In genomic region chr3:49026536-49026935, GRCh38 we compare ENCODE assay signal across 21 cellular contexts. TPM values are rescaled to one million over a fixed set of nuclear protein-coding genes. Genes with fewer than 3 reads are reported as not detected.
DNase-seq lines count a peak whose midpoint lies in the region; ATAC-seq, FAIRE-seq and TF ChIP-seq lines count a peak whose summit lies in the region.
"Had no signal": no experiment of that assay in that cellular context is flagged by ENCODE, and none has a peak within 500 bp of the region (broad histone marks: within the 10 kb centered on the region; RNA-seq: fewer than 3 reads in every experiment).

No MANE protein-coding gene starts in this region.

- no peak for ATAC-seq in activated B cell treated with CpG ODN at 0.5 μM for 24 hours (ENCODE audit: low read depth)
- ATAC-seq: Panc1 had no signal

- no TSS peak for BruUV-seq in endothelial cell of umbilical vein (replicated peaks; lab: Mats Ljungman, UMichigan)

- no peak overlapping the region for H3K9ac ChIP-seq in endothelial cell of umbilical vein (replicated peaks; ENCODE audit: extremely low read depth, insufficient read depth, low read length)
- H3K9ac ChIP-seq: parathyroid adenoma had no signal

- H3K4me1 ChIP-seq in DOHH2 (ENCODE audit: control insufficient read depth, low read length) (peaks cover 61% of the 10 kb centered on the region), endothelial cell of umbilical vein (ENCODE audit: control insufficient read depth, extremely low read depth, insufficient read depth, low read length) (peaks cover 20% of the 10 kb centered on the region)
- H3K4me1 ChIP-seq: BE2C had no signal

- H3K9me2 ChIP-seq in DOHH2 (replicated peaks; ENCODE audit: control insufficient read depth, low read length) = no peaks in the 10 kb centered on the region

- no peaks in the 10 kb centered on the region for H3K27me3 Mint-ChIP-seq in activated B cell treated with CpG ODN at 0.5 μM for 24 hours
- H3K27me3 Mint-ChIP-seq: central memory CD8-positive, alpha-beta T cell had no signal

- H4K20me1 ChIP-seq in DOHH2 (ENCODE audit: control insufficient read depth, insufficient read depth, low read depth, low read length) (peaks cover 4% of the 10 kb centered on the region; the same call in 1 of the 2 replicates), endothelial cell of umbilical vein (replicated peaks; ENCODE audit: control insufficient read depth, extremely low read depth, insufficient read depth, low read length) (no peaks in the 10 kb centered on the region)

- peaks cover 43% of the 10 kb centered on the region for H3F3A ChIP-seq in DOHH2 (ENCODE audit: control insufficient read depth, insufficient read depth)

- H2AFZ ChIP-seq in endothelial cell of umbilical vein (ENCODE audit: low read depth, low read length) = no peak overlapping the region
- H2AFZ ChIP-seq: parathyroid adenoma had no signal

- no peaks in the 10 kb centered on the region for H3K9me1 ChIP-seq in endothelial cell of umbilical vein (replicated peaks; ENCODE audit: control insufficient read depth, extremely low read depth, insufficient read depth, low read length)

- intact Hi-C loops in activated B cell treated with CpG ODN at 0.5 μM for 24 hours (cut with micrococcal nuclease) = loop anchor here (10.0 kb wide), 1 partner anchor 1268 kb away; the partner anchor contains the start of genes HYAL3, IFRD2 and NAA80
- intact Hi-C loops in endothelial cell of umbilical vein (cut with micrococcal nuclease) = no loop called here

- no peak for FAIRE-seq in endothelial cell of umbilical vein (lab: Jason Lieb, UNC)

- DNase-seq in activated B cell treated with CpG ODN at 0.5 μM for 24 hours (no peak), endothelial cell of umbilical vein (ENCODE audit: low read depth, low spot score) (no peak), ecto neural progenitor cell (ENCODE audit: low spot score) (no peak), COLO829 (ENCODE audit: low spot score) (no peak)
- no peak for DNase-seq in central memory CD4-positive, alpha-beta T cell
- no peak for DNase-seq in activated CD4-positive, CD25-positive, alpha-beta regulatory T cell (lab: John Stamatoyannopoulos, UW)
- DNase-seq: activated CD4-positive, alpha-beta T cell treated with anti-CD3 and anti-CD28 coated beads for 48 hours; activated gamma-delta T cell treated with Interleukin-2 at 50 U/mL for 16 hours; BE2C; MM.1S; NCI-H2029 treated with DMSO at 0.1 percent for 48 hours; NCI-H526; stimulated activated CD4-positive, alpha-beta T cell treated with anti-CD3 and anti-CD28 coated beads, Interleukin-12 subunit alpha, Interleukin-12 subunit beta, amount 100 ng/mL, for 4 hours; SW 1271; testis had no signal

- H3K27ac Mint-ChIP-seq in activated B cell treated with CpG ODN at 0.5 μM for 24 hours = peak overlapping the region; percentile 88

- TF ChIP-seq CTCF in 22Rv1 (IDR thresholded peaks at IDR 0.05) = no peak
- TF ChIP-seq CTCF in DOHH2 (IDR thresholded peaks at IDR 0.05; ENCODE audit: low read depth, low read length, poor library complexity, severe bottlenecking) = no peak
- TF ChIP-seq CTCF in activated B cell treated with CpG ODN at 0.5 μM for 24 hours (IDR thresholded peaks at IDR 0.05) = no peak
- no peak for TF ChIP-seq CTCF in endothelial cell of umbilical vein (IDR thresholded peaks at IDR 0.05; ENCODE audit: extremely low read depth in 1 of 2, insufficient read depth in 1 of 2, low read depth in 1 of 2, low read length in 2 of 2)

- H3K27ac ChIP-seq in 22Rv1 (peak overlapping the region; percentile 98), DOHH2 (ENCODE audit: low read depth, low read length) (no peak overlapping the region), endothelial cell of umbilical vein (ENCODE audit: insufficient read depth, low read depth, low read length) (no peak overlapping the region)
- H3K27ac ChIP-seq: parathyroid adenoma, testis had no signal

- no peak overlapping the region for H3K4me3 Mint-ChIP-seq in activated B cell treated with CpG ODN at 0.5 μM for 24 hours
- H3K4me3 Mint-ChIP-seq: central memory CD8-positive, alpha-beta T cell had no signal

- CTCF ChIA-PET in activated B cell treated with CpG ODN at 0.5 μM for 24 hours (lab: Charles Lee) = no interaction called here
- CTCF ChIA-PET in endothelial cell of umbilical vein (lab: Charles Lee) = interaction anchor here (2.0 kb wide), 1 partner anchor 39 kb away, joined by 6 read pairs; no protein-coding TSS in a partner anchor

- no peaks in the 10 kb centered on the region for H3K27me3 ChIP-seq in DOHH2 (ENCODE audit: control insufficient read depth, low read length)
- no peaks in the 10 kb centered on the region for H3K27me3 ChIP-seq in endothelial cell of umbilical vein (ENCODE audit: control insufficient read depth in 2 of 2, insufficient read depth in 2 of 2, low read length in 2 of 2)
- H3K27me3 ChIP-seq: BE2C, testis had no signal

- POLR2A ChIA-PET in activated B cell treated with CpG ODN at 0.5 μM for 24 hours (lab: Charles Lee) (interaction anchor here (0.6 to 14.9 kb wide), 6 partner anchors 8 to 145 kb away, joined by 3 to 372 read pairs (median 6); partner anchors contain the start of genes DALRD3, KLHDC8B, QRICH1 and WDR6), endothelial cell of umbilical vein (lab: Charles Lee) (interaction anchor here (2.4 kb wide), 1 partner anchor 19 kb away, joined by 10 read pairs; the partner anchor contains the start of gene WDR6)

- peak overlapping the region; percentile 7 for H3K4me3 ChIP-seq in DOHH2 (ENCODE audit: low read length)
- no peak overlapping the region for H3K4me3 ChIP-seq in endothelial cell of umbilical vein (replicated peaks in 1 of 3; ENCODE audit: insufficient read depth in 1 of 3, low read depth in 1 of 3, low read length in 3 of 3)
- H3K4me3 ChIP-seq: testis had no signal

- peak overlapping the region; percentile 94 for H3K4me2 ChIP-seq in DOHH2 (ENCODE audit: low read length)
- no peak overlapping the region for H3K4me2 ChIP-seq in endothelial cell of umbilical vein (ENCODE audit: insufficient read depth, low read length)

- H3K36me3 ChIP-seq in DOHH2 (ENCODE audit: control insufficient read depth, low read length) (peaks cover 92% of the 10 kb centered on the region), endothelial cell of umbilical vein (ENCODE audit: control insufficient read depth in 2 of 2, extremely low read depth in 1 of 2, insufficient read depth in 2 of 2, low read length in 2 of 2) (peaks cover 13 to 34% of the 10 kb centered on the region in 2 experiments)

- no peaks in the 10 kb centered on the region for H3K9me3 Mint-ChIP-seq in activated B cell treated with CpG ODN at 0.5 μM for 24 hours
- H3K9me3 Mint-ChIP-seq: central memory CD8-positive, alpha-beta T cell; mesothelial cell of epicardium had no signal

- TF ChIP-seq POLR2A in endothelial cell of umbilical vein (IDR thresholded peaks at IDR 0.05; ENCODE audit: low read depth, low read length) = peak; percentile 35

- dilution Hi-C loops in endothelial cell of umbilical vein (cut with MboI; ENCODE audit: extremely low pct_ligation_motif_present, low sequenced_read_pairs) = no loop called here

- H3K79me2 ChIP-seq in DOHH2 (ENCODE audit: control insufficient read depth, low read length) = peaks cover 73% of the 10 kb centered on the region
- peaks cover 46% of the 10 kb centered on the region for H3K79me2 ChIP-seq in endothelial cell of umbilical vein (ENCODE audit: control insufficient read depth, insufficient read depth, low read length)

- peaks cover 64% of the 10 kb centered on the region for H3K4me1 Mint-ChIP-seq in activated B cell treated with CpG ODN at 0.5 μM for 24 hours

- H3K36me3 Mint-ChIP-seq in activated B cell treated with CpG ODN at 0.5 μM for 24 hours (ENCODE audit: low read depth) = peaks cover 75% of the 10 kb centered on the region

- H3K9me3 ChIP-seq in DOHH2 (ENCODE audit: control insufficient read depth, insufficient read depth, low read length) = no peaks in the 10 kb centered on the region
- H3K9me3 ChIP-seq in endothelial cell of umbilical vein (replicated peaks; ENCODE audit: control insufficient read depth, insufficient read depth, low read length) = no peaks in the 10 kb centered on the region
- H3K9me3 ChIP-seq: BE2C, testis had no signal

RNA-seq across cellular contexts. Expression of gene IMPDH2, which starts 2.7 kb away (rescaled TPM):
- total RNA-seq in activated B cell treated with CpG ODN at 0.5 μM for 24 hours = 387 and 414 TPM in 2 replicates
- 189 and 195 TPM in 2 replicates for total RNA-seq in endothelial cell of umbilical vein
- polyA plus RNA-seq in endothelial cell of umbilical vein = 134 and 167 TPM in 2 replicates
- 202 and 221 TPM in 2 replicates for polyA plus RNA-seq in endothelial cell of umbilical vein (2011; cell fraction: cytosol; rRNA removed)
- 255 and 269 TPM in 2 replicates for polyA plus RNA-seq in endothelial cell of umbilical vein (2011; cell fraction: nucleus; rRNA removed)
- 194 and 239 TPM in 2 replicates for polyA plus RNA-seq in endothelial cell of umbilical vein (2012)
- 350 and 383 TPM in 2 replicates for polyA minus RNA-seq in endothelial cell of umbilical vein
- polyA minus RNA-seq in endothelial cell of umbilical vein (2011; cell fraction: cytosol; rRNA and poly(A)+ RNA removed) = 325 TPM
- 82.4 and 114 TPM in 2 replicates for polyA minus RNA-seq in endothelial cell of umbilical vein (2011; cell fraction: nucleus; rRNA and poly(A)+ RNA removed)

RNA-seq across cellular contexts. Expression of gene NDUFAF3, which starts 4.6 kb away (rescaled TPM):
- total RNA-seq in activated B cell treated with CpG ODN at 0.5 μM for 24 hours (86.3 and 86.5 TPM in 2 replicates), endothelial cell of umbilical vein (74.5 and 91.1 TPM in 2 replicates)
- 91.4 and 140 TPM in 2 replicates for polyA plus RNA-seq in endothelial cell of umbilical vein
- polyA plus RNA-seq in endothelial cell of umbilical vein (2011; cell fraction: cytosol; rRNA removed) = 67.9 and 83.8 TPM in 2 replicates
- polyA plus RNA-seq in endothelial cell of umbilical vein (2011; cell fraction: nucleus; rRNA removed) = 28.7 and 33.7 TPM in 2 replicates
- 74.2 and 75.4 TPM in 2 replicates for polyA plus RNA-seq in endothelial cell of umbilical vein (2012)
- 54.4 and 55.5 TPM in 2 replicates for polyA minus RNA-seq in endothelial cell of umbilical vein
- polyA minus RNA-seq in endothelial cell of umbilical vein (2011; cell fraction: cytosol; rRNA and poly(A)+ RNA removed) = 94.3 TPM
- 26.0 and 38.9 TPM in 2 replicates for polyA minus RNA-seq in endothelial cell of umbilical vein (2011; cell fraction: nucleus; rRNA and poly(A)+ RNA removed)

RNA-seq across cellular contexts. Expression of gene DALRD3, which starts 8.2 kb away (rescaled TPM):
- total RNA-seq in activated B cell treated with CpG ODN at 0.5 μM for 24 hours (36.7 and 38.3 TPM in 2 replicates), endothelial cell of umbilical vein (20.4 and 22.7 TPM in 2 replicates)
- 60.8 and 66.0 TPM in 2 replicates for polyA plus RNA-seq in endothelial cell of umbilical vein
- 27.6 and 33.5 TPM in 2 replicates for polyA plus RNA-seq in endothelial cell of umbilical vein (2011; cell fraction: cytosol; rRNA removed)
- polyA plus RNA-seq in endothelial cell of umbilical vein (2011; cell fraction: nucleus; rRNA removed) = 94.8 and 97.8 TPM in 2 replicates
- polyA plus RNA-seq in endothelial cell of umbilical vein (2012) = 16.1 and 17.5 TPM in 2 replicates
- polyA minus RNA-seq in endothelial cell of umbilical vein = 51.4 and 57.0 TPM in 2 replicates
- polyA minus RNA-seq in endothelial cell of umbilical vein (2011; cell fraction: cytosol; rRNA and poly(A)+ RNA removed) = 23.5 TPM
- 14.4 and 17.6 TPM in 2 replicates for polyA minus RNA-seq in endothelial cell of umbilical vein (2011; cell fraction: nucleus; rRNA and poly(A)+ RNA removed)

RNA-seq across cellular contexts. Expression of gene WDR6, which starts 19.3 kb away (rescaled TPM):
- total RNA-seq in activated B cell treated with CpG ODN at 0.5 μM for 24 hours (205 and 250 TPM in 2 replicates), endothelial cell of umbilical vein (161 and 192 TPM in 2 replicates)
- 319 and 337 TPM in 2 replicates for polyA plus RNA-seq in endothelial cell of umbilical vein
- polyA plus RNA-seq in endothelial cell of umbilical vein (2011; cell fraction: cytosol; rRNA removed) = 116 and 132 TPM in 2 replicates
- 987 and 1,038 TPM in 2 replicates for polyA plus RNA-seq in endothelial cell of umbilical vein (2011; cell fraction: nucleus; rRNA removed)
- 109 and 131 TPM in 2 replicates for polyA plus RNA-seq in endothelial cell of umbilical vein (2012)
- 292 and 353 TPM in 2 replicates for polyA minus RNA-seq in endothelial cell of umbilical vein
- polyA minus RNA-seq in endothelial cell of umbilical vein (2011; cell fraction: cytosol; rRNA and poly(A)+ RNA removed) = 51.5 TPM
- 147 and 154 TPM in 2 replicates for polyA minus RNA-seq in endothelial cell of umbilical vein (2011; cell fraction: nucleus; rRNA and poly(A)+ RNA removed)

RNA-seq across cellular contexts. Expression of gene P4HTM, which starts 36.5 kb away (rescaled TPM):
- total RNA-seq in activated B cell treated with CpG ODN at 0.5 μM for 24 hours (26.0 and 34.4 TPM in 2 replicates), endothelial cell of umbilical vein (23.0 and 26.9 TPM in 2 replicates)
- polyA plus RNA-seq in endothelial cell of umbilical vein = 32.7 and 37.9 TPM in 2 replicates
- 17.3 and 24.1 TPM in 2 replicates for polyA plus RNA-seq in endothelial cell of umbilical vein (2011; cell fraction: cytosol; rRNA removed)
- polyA plus RNA-seq in endothelial cell of umbilical vein (2011; cell fraction: nucleus; rRNA removed) = 92.9 and 98.1 TPM in 2 replicates
- polyA plus RNA-seq in endothelial cell of umbilical vein (2012) = 10.7 and 13.5 TPM in 2 replicates
- 24.2 and 26.3 TPM in 2 replicates for polyA minus RNA-seq in endothelial cell of umbilical vein
- polyA minus RNA-seq in endothelial cell of umbilical vein (2011; cell fraction: cytosol; rRNA and poly(A)+ RNA removed) = 48.4 TPM
- polyA minus RNA-seq in endothelial cell of umbilical vein (2011; cell fraction: nucleus; rRNA and poly(A)+ RNA removed) = 28.8 and 28.9 TPM in 2 replicates
